In the genomic region with DNA sequence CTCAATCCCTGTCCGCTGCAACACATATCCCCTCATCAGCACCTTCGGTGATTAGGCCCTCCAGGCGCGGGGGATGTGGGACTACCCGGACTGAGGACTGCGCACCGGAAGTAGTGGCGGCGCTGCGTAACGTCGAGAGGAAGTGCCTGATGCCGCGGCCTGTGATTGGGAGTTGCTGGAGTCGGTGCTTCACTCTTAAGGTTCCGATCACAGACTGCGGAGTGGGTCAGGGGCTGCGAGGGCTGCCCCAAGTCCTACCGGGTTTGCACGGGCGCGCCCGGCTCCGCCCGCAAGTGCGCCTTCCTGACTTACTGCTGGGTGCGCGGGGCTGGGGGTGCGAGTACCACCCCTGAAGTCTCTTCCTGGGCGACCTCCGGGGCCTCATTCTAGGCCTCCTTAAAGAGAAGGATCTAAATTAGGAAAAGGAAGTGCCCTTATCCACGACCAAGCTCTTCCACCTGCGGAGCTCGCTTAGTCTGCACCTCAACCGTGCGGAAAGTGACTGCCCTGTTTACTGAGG, we compare ENCODE assay signal across 1 cellular context.
TF ChIP-seq lines count a peak whose summit lies in the region.

ALKBH3 (plus strand) TSS at position 192 of the 520 bp plus-strand sequence. CDS start 1,822 bp downstream, outside the sequence.

TF ChIP-seq in HepG2, 621 proteins besides CTCF, POLR2A, EP300 and RAD21 (continued from another document and continues in another):
- TF ChIP-seq KLF15 (CRISPR knock-in tag; IDR thresholded peaks at IDR 0.05; ENCODE audit: borderline replicate concordance) = no peak
- TF ChIP-seq PBX3 (CRISPR knock-in tag; IDR thresholded peaks at IDR 0.05; ENCODE audit: borderline replicate concordance) = no peak
- TF ChIP-seq MAFG (CRISPR knock-in tag; IDR thresholded peaks at IDR 0.05) = 0 out of 2 replicates have a peak, but pooled peaks have one; percentile 50
- no peak for TF ChIP-seq ZBTB39 (CRISPR knock-in tag; IDR thresholded peaks at IDR 0.05)
- TF ChIP-seq KLF9 (CRISPR knock-in tag; IDR thresholded peaks at IDR 0.05; ENCODE audit: low read depth) = 0 out of 2 replicates have a peak, but pooled peaks have one; percentile 20
- no peak for TF ChIP-seq ZNF292 (CRISPR knock-in tag; IDR thresholded peaks at IDR 0.05; ENCODE audit: borderline replicate concordance, low read depth)
- TF ChIP-seq HNRNPL (IDR thresholded peaks at IDR 0.05; ENCODE audit: low read depth, low read length) = no peak
- peak; percentile 75; the same call in 1 of the 2 replicates for TF ChIP-seq ZNF747 (CRISPR knock-in tag; IDR thresholded peaks at IDR 0.05; ENCODE audit: borderline replicate concordance)
- TF ChIP-seq SP1 (IDR thresholded peaks at IDR 0.05) = no peak
- TF ChIP-seq SP1 (CRISPR knock-in tag; IDR thresholded peaks at IDR 0.05) = peak; percentile 78
- peak; percentile 97 for TF ChIP-seq HOXA3 (CRISPR knock-in tag; IDR thresholded peaks at IDR 0.05)
- TF ChIP-seq, protein P1, sequence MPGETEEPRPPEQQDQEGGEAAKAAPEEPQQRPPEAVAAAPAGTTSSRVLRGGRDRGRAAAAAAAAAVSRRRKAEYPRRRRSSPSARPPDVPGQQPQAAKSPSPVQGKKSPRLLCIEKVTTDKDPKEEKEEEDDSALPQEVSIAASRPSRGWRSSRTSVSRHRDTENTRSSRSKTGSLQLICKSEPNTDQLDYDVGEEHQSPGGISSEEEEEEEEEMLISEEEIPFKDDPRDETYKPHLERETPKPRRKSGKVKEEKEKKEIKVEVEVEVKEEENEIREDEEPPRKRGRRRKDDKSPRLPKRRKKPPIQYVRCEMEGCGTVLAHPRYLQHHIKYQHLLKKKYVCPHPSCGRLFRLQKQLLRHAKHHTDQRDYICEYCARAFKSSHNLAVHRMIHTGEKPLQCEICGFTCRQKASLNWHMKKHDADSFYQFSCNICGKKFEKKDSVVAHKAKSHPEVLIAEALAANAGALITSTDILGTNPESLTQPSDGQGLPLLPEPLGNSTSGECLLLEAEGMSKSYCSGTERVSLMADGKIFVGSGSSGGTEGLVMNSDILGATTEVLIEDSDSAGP (CRISPR knock-in tag; IDR thresholded peaks at IDR 0.05; ENCODE audit: borderline replicate concordance) = peak; percentile 96
- no peak for TF ChIP-seq ZNF776 (CRISPR knock-in tag; IDR thresholded peaks at IDR 0.05)
- no peak for TF ChIP-seq ATAD3A (CRISPR knock-in tag; IDR thresholded peaks at IDR 0.05)
- no peak for TF ChIP-seq ZNF740 (CRISPR knock-in tag; IDR thresholded peaks at IDR 0.05)
- no peak for TF ChIP-seq GLMP (CRISPR knock-in tag; IDR thresholded peaks at IDR 0.05; ENCODE audit: borderline replicate concordance)
- no peak; the same call in 1 of the 2 replicates for TF ChIP-seq ZNF317 (CRISPR knock-in tag; IDR thresholded peaks at IDR 0.05)
- TF ChIP-seq PRDM10 (CRISPR knock-in tag; IDR thresholded peaks at IDR 0.05; ENCODE audit: low read depth) = no peak
- 0 out of 2 replicates have a peak, but pooled peaks have one; percentile 31 for TF ChIP-seq ZNF510 (CRISPR knock-in tag; IDR thresholded peaks at IDR 0.05; ENCODE audit: low read depth)
- TF ChIP-seq, protein P2, sequence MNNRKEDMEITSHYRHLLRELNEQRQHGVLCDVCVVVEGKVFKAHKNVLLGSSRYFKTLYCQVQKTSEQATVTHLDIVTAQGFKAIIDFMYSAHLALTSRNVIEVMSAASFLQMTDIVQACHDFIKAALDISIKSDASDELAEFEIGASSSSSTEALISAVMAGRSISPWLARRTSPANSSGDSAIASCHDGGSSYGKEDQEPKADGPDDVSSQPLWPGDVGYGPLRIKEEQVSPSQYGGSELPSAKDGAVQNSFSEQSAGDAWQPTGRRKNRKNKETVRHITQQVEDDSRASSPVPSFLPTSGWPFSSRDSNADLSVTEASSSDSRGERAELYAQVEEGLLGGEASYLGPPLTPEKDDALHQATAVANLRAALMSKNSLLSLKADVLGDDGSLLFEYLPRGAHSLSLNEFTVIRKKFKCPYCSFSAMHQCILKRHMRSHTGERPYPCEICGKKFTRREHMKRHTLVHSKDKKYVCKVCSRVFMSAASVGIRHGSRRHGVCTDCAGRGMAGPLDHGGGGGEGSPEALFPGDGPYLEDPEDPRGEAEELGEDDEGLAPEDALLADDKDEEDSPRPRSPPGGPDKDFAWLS (CRISPR knock-in tag; IDR thresholded peaks at IDR 0.05; ENCODE audit: borderline replicate concordance) = 0 out of 2 replicates have a peak, but pooled peaks have one; percentile 52
- peak; percentile 87 for TF ChIP-seq MEF2D (CRISPR knock-in tag; IDR thresholded peaks at IDR 0.05)
- TF ChIP-seq, protein P3, sequence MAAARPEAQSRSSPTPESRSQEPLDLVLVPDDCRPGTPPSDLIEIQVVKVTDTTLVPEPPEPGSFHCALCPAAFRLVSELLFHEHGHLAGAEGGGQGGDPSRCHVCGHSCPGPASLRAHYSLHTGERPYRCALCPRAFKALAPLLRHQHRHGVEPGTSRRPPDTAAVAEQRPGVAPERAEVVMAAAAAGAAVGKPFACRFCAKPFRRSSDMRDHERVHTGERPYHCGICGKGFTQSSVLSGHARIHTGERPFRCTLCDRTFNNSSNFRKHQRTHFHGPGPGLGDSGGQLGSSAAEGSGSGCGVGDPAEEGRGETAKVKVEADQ (CRISPR knock-in tag; IDR thresholded peaks at IDR 0.05; ENCODE audit: borderline replicate concordance) = peak; percentile 93; the same call in 1 of the 2 replicates
- no peak for TF ChIP-seq ZNF256 (CRISPR knock-in tag; conservative IDR thresholded peaks at IDR 0.05)
- 0 out of 2 replicates have a peak, but pooled peaks have one; percentile 48 for TF ChIP-seq ZNF441 (CRISPR knock-in tag; IDR thresholded peaks at IDR 0.05; ENCODE audit: borderline replicate concordance)
- TF ChIP-seq, protein P4, sequence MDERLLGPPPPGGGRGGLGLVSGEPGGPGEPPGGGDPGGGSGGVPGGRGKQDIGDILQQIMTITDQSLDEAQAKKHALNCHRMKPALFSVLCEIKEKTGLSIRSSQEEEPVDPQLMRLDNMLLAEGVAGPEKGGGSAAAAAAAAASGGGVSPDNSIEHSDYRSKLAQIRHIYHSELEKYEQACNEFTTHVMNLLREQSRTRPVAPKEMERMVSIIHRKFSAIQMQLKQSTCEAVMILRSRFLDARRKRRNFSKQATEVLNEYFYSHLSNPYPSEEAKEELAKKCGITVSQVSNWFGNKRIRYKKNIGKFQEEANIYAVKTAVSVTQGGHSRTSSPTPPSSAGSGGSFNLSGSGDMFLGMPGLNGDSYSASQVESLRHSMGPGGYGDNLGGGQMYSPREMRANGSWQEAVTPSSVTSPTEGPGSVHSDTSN (CRISPR knock-in tag; IDR thresholded peaks at IDR 0.05) = no peak
- TF ChIP-seq ZBTB20 (CRISPR knock-in tag; IDR thresholded peaks at IDR 0.05; ENCODE audit: borderline replicate concordance, low read depth) = peak; percentile 82; the same call in 1 of the 2 replicates
- TF ChIP-seq STAT5B (CRISPR knock-in tag; IDR thresholded peaks at IDR 0.05) = peak; percentile 83; the same call in 1 of the 2 replicates
- TF ChIP-seq ISX (CRISPR knock-in tag; conservative IDR thresholded peaks at IDR 0.05) = no peak
- no peak for TF ChIP-seq BCLAF1 (IDR thresholded peaks at IDR 0.05)
- TF ChIP-seq ZNF501 (CRISPR knock-in tag; IDR thresholded peaks at IDR 0.05) = peak; percentile 96
- TF ChIP-seq, protein P5, sequence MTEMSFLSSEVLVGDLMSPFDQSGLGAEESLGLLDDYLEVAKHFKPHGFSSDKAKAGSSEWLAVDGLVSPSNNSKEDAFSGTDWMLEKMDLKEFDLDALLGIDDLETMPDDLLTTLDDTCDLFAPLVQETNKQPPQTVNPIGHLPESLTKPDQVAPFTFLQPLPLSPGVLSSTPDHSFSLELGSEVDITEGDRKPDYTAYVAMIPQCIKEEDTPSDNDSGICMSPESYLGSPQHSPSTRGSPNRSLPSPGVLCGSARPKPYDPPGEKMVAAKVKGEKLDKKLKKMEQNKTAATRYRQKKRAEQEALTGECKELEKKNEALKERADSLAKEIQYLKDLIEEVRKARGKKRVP (CRISPR knock-in tag; IDR thresholded peaks at IDR 0.05) = peak in 1 of 2 experiments; percentile 65; a peak in 2 of 4 replicates
- no peak for TF ChIP-seq ZBTB3 (CRISPR knock-in tag; IDR thresholded peaks at IDR 0.05; ENCODE audit: borderline replicate concordance, low read depth)
- TF ChIP-seq NR2F6 (IDR thresholded peaks at IDR 0.05) = peak; percentile 15; the same call in 1 of the 2 replicates
- no peak for TF ChIP-seq NR2F6 (CRISPR knock-in tag; IDR thresholded peaks at IDR 0.05)
- TF ChIP-seq MXD3 (CRISPR knock-in tag; IDR thresholded peaks at IDR 0.05) = peak; percentile 50; the same call in 1 of the 2 replicates
- no peak for TF ChIP-seq RFXANK (CRISPR knock-in tag; IDR thresholded peaks at IDR 0.05)
- TF ChIP-seq KMT2A (CRISPR knock-in tag; IDR thresholded peaks at IDR 0.05) = peak; percentile 98
- TF ChIP-seq EED (CRISPR knock-in tag; IDR thresholded peaks at IDR 0.05) = peak; percentile 98
- TF ChIP-seq MYC (CRISPR knock-in tag; IDR thresholded peaks at IDR 0.05; ENCODE audit: borderline replicate concordance) = peak; percentile 76
